8 cellular contexts compared by ENCODE assay signal in the genomic region with DNA sequence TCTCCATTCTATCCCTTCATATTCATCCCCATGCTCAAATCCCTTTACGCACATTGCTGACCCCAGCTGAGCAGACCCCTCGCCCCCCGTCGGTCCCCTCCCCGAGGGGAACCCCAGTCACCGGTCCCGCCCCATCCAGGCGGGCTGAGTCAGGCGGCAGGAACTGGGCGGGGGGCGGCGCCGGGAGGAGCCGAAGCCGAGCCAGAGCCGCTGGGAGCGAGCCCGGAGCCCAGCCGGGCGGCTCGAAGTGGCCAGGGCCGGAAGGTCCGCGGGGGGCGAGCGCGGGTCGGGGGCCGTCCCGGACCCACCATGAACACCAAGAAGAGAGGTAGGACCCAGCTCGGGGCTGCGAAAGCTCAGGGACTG. TPM values are rescaled to one million over a fixed set of nuclear protein-coding genes. Genes with fewer than 3 reads are reported as not detected.
DNase-seq lines count a peak whose midpoint lies in the region; ATAC-seq and TF ChIP-seq lines count a peak whose summit lies in the region.

No MANE protein-coding gene starts in this region.

- peaks cover 8% of the 10 kb centered on the region for H3K36me3 Mint-ChIP-seq in type B pancreatic cell

- no peaks in the 10 kb centered on the region for H3K9me3 ChIP-seq in mucosa of stomach (ENCODE audit: control insufficient read depth, low read length)

- no peaks in the 10 kb centered on the region for H3K36me3 ChIP-seq in mucosa of stomach (ENCODE audit: control insufficient read depth, insufficient read depth, low read length)

- no peaks in the 10 kb centered on the region for H3K9me3 Mint-ChIP-seq in type B pancreatic cell

- TF ChIP-seq CTCF in epithelial cell of proximal tubule (conservative IDR thresholded peaks at IDR 0.05; ENCODE audit: low read depth, low read length): no peak
- TF ChIP-seq CTCF in type B pancreatic cell (conservative IDR thresholded peaks at IDR 0.05): no peak

- peaks cover 28% of the 10 kb centered on the region for H3K4me1 ChIP-seq in mucosa of stomach (ENCODE audit: control insufficient read depth, insufficient read depth, low read length)

- DNase-seq in EH (ENCODE audit: low read depth): peak; percentile 66
- peak; percentile 72 for DNase-seq in activated CD8-positive, alpha-beta memory T cell treated with anti-CD3 and anti-CD28 coated beads, Interleukin-2, amount 50 U/mL, for 48 hours
- DNase-seq in epithelial cell of proximal tubule (ENCODE audit: low read depth): no peak
- DNase-seq in type B pancreatic cell (ENCODE audit: extremely low spot score, unreplicated experiment): no peak
- no peak for DNase-seq in GM19238 (ENCODE audit: insufficient read length, low spot score)
- DNase-seq in NCI-H146 (lab: John Stamatoyannopoulos, UW): no peak

- H3K9ac ChIP-seq in mucosa of stomach (ENCODE audit: low read length): peak overlapping the region; percentile 80

- peaks cover 33% of the 10 kb centered on the region for H3K4me1 Mint-ChIP-seq in type B pancreatic cell (ENCODE audit: unreplicated experiment)

- H3K27me3 ChIP-seq in mucosa of stomach (ENCODE audit: control insufficient read depth, insufficient read depth, low read length): peaks cover 28% of the 10 kb centered on the region

- peak overlapping the region; percentile 55 for H3K27ac Mint-ChIP-seq in type B pancreatic cell

- ATAC-seq in HG03571 (IDR thresholded peaks at IDR 0.05; ENCODE audit: unreplicated experiment): peak; percentile 11

- H3K4me3 Mint-ChIP-seq in type B pancreatic cell: peak overlapping the region; percentile 85

- peak overlapping the region; percentile 73 for H3K4me3 ChIP-seq in epithelial cell of proximal tubule (ENCODE audit: low read depth, low read length)
- peak overlapping the region; percentile 50 for H3K4me3 ChIP-seq in mucosa of stomach (ENCODE audit: low read length)

- peaks cover 41% of the 10 kb centered on the region for H3K27me3 Mint-ChIP-seq in type B pancreatic cell

RNA-seq across cellular contexts. Expression of a gene that starts 8.6 kb away (rescaled TPM):
- total RNA-seq in epithelial cell of proximal tubule (44.5 and 74.9 TPM in 2 replicates), type B pancreatic cell (ENCODE audit: low replicate concordance) (38.5 and 43.1 TPM in 2 replicates)

RNA-seq across cellular contexts. Expression of a gene that starts 25.1 kb away (rescaled TPM):
- total RNA-seq in epithelial cell of proximal tubule: 25.9 and 32.0 TPM in 2 replicates
- total RNA-seq in type B pancreatic cell (ENCODE audit: low replicate concordance): 48.4 and 57.8 TPM in 2 replicates

RNA-seq across cellular contexts. Expression of a gene that starts 53.9 kb away (rescaled TPM):
- total RNA-seq in epithelial cell of proximal tubule (not detected in 2 replicates), type B pancreatic cell (ENCODE audit: low replicate concordance) (not detected in 2 replicates)

RNA-seq across cellular contexts. Expression of a gene that starts 56.3 kb away (rescaled TPM):
- total RNA-seq in epithelial cell of proximal tubule: 97.9 and 120 TPM in 2 replicates
- total RNA-seq in type B pancreatic cell (ENCODE audit: low replicate concordance): 73.5 and 94.4 TPM in 2 replicates

Comparison
In these comparisons a context has a peak if more than half of its experiments do, and no peak if none do; other contexts are left out.
1. DNase-seq: peak in EH (single experiment) and activated CD8-positive, alpha-beta memory T cell treated with anti-CD3 and anti-CD28 coated beads, Interleukin-2, amount 50 U/mL, for 48 hours (single experiment); none in epithelial cell of proximal tubule (single experiment), type B pancreatic cell (single experiment), GM19238 (single experiment) and NCI-H146 (single experiment).